Comparison of ENCODE assay signal across 38 cellular contexts in genomic region chr15:72344602-72345001, GRCh38. TPM values are rescaled to one million over a fixed set of nuclear protein-coding genes. Genes with fewer than 3 reads are reported as not detected.
"Had no signal": no experiment of that assay in that cellular context is flagged by ENCODE, and none has a peak within 500 bp of the region (broad histone marks: within the 10 kb centered on the region; RNA-seq: fewer than 3 reads in every experiment).

No MANE protein-coding gene starts in this region.

- DNase-seq: Karpas-422, Kasumi-1, MG63, MM.1S, MV-4-11, NCI-H1048, NCI-H1092, NCI-H1092 treated with DMSO at 0.1 percent for 48 hours, NCI-H1105, NCI-H1105 treated with DMSO at 0.1 percent for 48 hours, NCI-H1417, NCI-H1417 treated with DMSO at 0.1 percent for 48 hours, NCI-H1436, NCI-H1436 treated with DMSO at 0.1 percent for 48 hours, NCI-H146, NCI-H1694, NCI-H1694 treated with DMSO at 0.1 percent for 48 hours, NCI-H187, NCI-H187 treated with DMSO at 0.1 percent for 48 hours, NCI-H1930, NCI-H2029, NCI-H2029 treated with DMSO at 0.1 percent for 48 hours, NCI-H2081, NCI-H2081 treated with DMSO at 0.1 percent for 48 hours, NCI-H2107, NCI-H2171, NCI-H2171 treated with DMSO at 0.1 percent for 48 hours, NCI-H2227 treated with DMSO at 0.1 percent for 48 hours, NCI-H226, NCI-H345, NCI-H446, NCI-H446 treated with DMSO at 0.1 percent for 48 hours, NCI-H510A had no signal

- H3K4me3 ChIP-seq: MG63 had no signal

- H3K4me2 ChIP-seq: KMS-11 had no signal

- H3K27me3 ChIP-seq: MG63 had no signal

- H3K27ac ChIP-seq: KMS-11 had no signal

- H3K9me3 ChIP-seq: MG63 had no signal

RNA-seq across cellular contexts. Expression of gene CELF6, which starts 24.6 kb away (rescaled TPM):
- total RNA-seq: M059J had no signal

RNA-seq across cellular contexts. Expression of gene TMEM202, which starts 53.5 kb away (rescaled TPM):
- total RNA-seq: LHCN-M2, M059J, MCF 10A, NCI-H460 had no signal
